ENCODE assay signal across 30 cellular contexts in the genomic region with DNA sequence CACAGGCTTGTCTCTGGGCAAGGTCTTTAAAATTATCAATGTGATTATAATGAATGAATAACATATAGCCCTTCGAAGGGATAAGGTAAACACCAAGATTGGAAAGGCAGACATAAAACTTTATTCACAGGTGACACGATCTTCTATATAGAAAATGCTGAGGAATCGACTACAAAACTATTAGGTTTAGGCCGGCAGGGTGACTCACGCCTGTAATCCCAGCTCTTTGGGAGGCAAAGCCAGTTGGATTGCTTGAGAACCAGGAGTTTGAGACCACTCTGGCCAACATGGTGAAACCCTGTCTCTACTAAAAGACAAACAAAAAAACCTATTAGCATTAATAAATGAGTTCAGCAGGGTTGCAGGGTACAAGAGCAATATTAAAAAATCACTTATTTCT.
"Had no signal": no experiment of that assay in that cellular context is flagged by ENCODE, and none has a peak within 500 bp of the region (broad histone marks: within the 10 kb centered on the region; RNA-seq: fewer than 3 reads in every experiment).

No MANE protein-coding gene starts in this region.

- H3K4me3 Mint-ChIP-seq: activated naive CD8-positive, alpha-beta T cell; immature natural killer cell; naive thymus-derived CD8-positive, alpha-beta T cell; neural crest cell had no signal

- ATAC-seq: gastroesophageal sphincter; left colon; naive thymus-derived CD8-positive, alpha-beta T cell; psoas muscle; upper lobe of right lung had no signal

- FAIRE-seq: kidney, pancreas had no signal

- DNase-seq: activated CD4-positive, alpha-beta T cell treated with anti-CD3 and anti-CD28 coated beads for 4 hours; activated CD4-positive, alpha-beta T cell treated with anti-CD3 and anti-CD28 coated beads, Interleukin-2, amount 50 U/mL, for 48 hours; activated CD8-positive, alpha-beta memory T cell treated with anti-CD3 and anti-CD28 coated beads for 24 hours; activated effector memory CD4-positive, alpha-beta T cell treated with Interleukin-2 at 50 U/mL for 16 hours; activated naive CD4-positive, alpha-beta T cell treated with Interleukin-2 at 50 U/mL for 16 hours; anterior cingulate cortex; cerebellar nuclear complex; dorsolateral prefrontal cortex; effector memory CD4-positive, alpha-beta T cell; hypothalamus; immature natural killer cell; kidney; left colon; midbrain; naive thymus-derived CD8-positive, alpha-beta T cell; nucleus accumbens; pancreas; psoas muscle; stimulated activated CD4-positive, alpha-beta T cell treated with anti-CD3 and anti-CD28 coated beads, Interleukin-15, amount 100 ng/mL, for 24 hours; stimulated activated CD4-positive, alpha-beta T cell treated with anti-CD3 and anti-CD28 coated beads, Interleukin-2, amount 100 ng/mL, for 24 hours; stimulated activated naive CD4-positive, alpha-beta T cell; tibial artery; upper lobe of right lung had no signal

- H3K9me3 ChIP-seq: gastroesophageal sphincter, pancreas, psoas muscle, right atrium auricular region, suprapubic skin, tibial artery, upper lobe of right lung had no signal

- H3K4me3 ChIP-seq: cardiac muscle cell, coronary artery, dorsolateral prefrontal cortex, gastroesophageal sphincter, pancreas, psoas muscle, right atrium auricular region, suprapubic skin, tibial artery, upper lobe of right lung had no signal

- H3K4me1 ChIP-seq: gastroesophageal sphincter, pancreas, psoas muscle, right atrium auricular region, suprapubic skin, upper lobe of right lung had no signal

- H3K27me3 Mint-ChIP-seq: activated naive CD8-positive, alpha-beta T cell; naive thymus-derived CD8-positive, alpha-beta T cell had no signal

- H3K27me3 ChIP-seq: cardiac muscle cell, dorsolateral prefrontal cortex, gastroesophageal sphincter, pancreas, right atrium auricular region, suprapubic skin, tibial artery, upper lobe of right lung had no signal

- H3K27ac ChIP-seq: cardiac muscle cell, coronary artery, dorsolateral prefrontal cortex, gastroesophageal sphincter, pancreas, psoas muscle, right atrium auricular region, suprapubic skin, tibial artery, upper lobe of right lung had no signal

- H3K36me3 ChIP-seq: cardiac muscle cell, gastroesophageal sphincter, pancreas, right atrium auricular region, suprapubic skin, tibial artery, upper lobe of right lung had no signal

- H3K36me3 Mint-ChIP-seq: activated naive CD8-positive, alpha-beta T cell; immature natural killer cell had no signal

- H3K27ac Mint-ChIP-seq: activated naive CD8-positive, alpha-beta T cell; immature natural killer cell; naive thymus-derived CD8-positive, alpha-beta T cell had no signal

- H3K9me3 Mint-ChIP-seq: immature natural killer cell, neural crest cell had no signal
